Comparison of ENCODE assay signal across 22 cellular contexts in genomic region chr2:182067393-182067792, GRCh38.
"Had no signal": no experiment of that assay in that cellular context is flagged by ENCODE, and none has a peak within 500 bp of the region (broad histone marks: within the 10 kb centered on the region; RNA-seq: fewer than 3 reads in every experiment).

No MANE protein-coding gene starts in this region.

- DNase-seq: activated CD4-positive, alpha-beta T cell treated with anti-CD3 and anti-CD28 coated beads for 36 hours; activated CD4-positive, CD25-positive, alpha-beta regulatory T cell; activated CD8-positive, alpha-beta memory T cell treated with anti-CD3 and anti-CD28 coated beads, Interleukin-2, amount 10 ng/mL, durations not matched to agents 7 days and 5 days; activated CD8-positive, alpha-beta T cell treated with anti-CD3 and anti-CD28 coated beads, Interleukin-2, amount 10 ng/mL, durations not matched to agents 7 days and 5 days; activated naive CD8-positive, alpha-beta T cell treated with anti-CD3 and anti-CD28 coated beads, Interleukin-2, amount 50 U/mL, for 24 hours; activated T-cell treated with anti-CD3 and anti-CD28 coated beads, Interleukin-2, amount 50 U/mL, for 48 hours; amygdala; caudate nucleus; endodermal cell; heart right ventricle; kidney glomerular epithelial cell; midbrain; naive thymus-derived CD4-positive, alpha-beta T cell; ovary; right lobe of liver; stimulated activated CD4-positive, alpha-beta T cell treated with anti-CD3 and anti-CD28 coated beads, Interleukin-12 subunit alpha, Interleukin-12 subunit beta, amount 100 ng/mL, for 4 hours; stimulated activated CD4-positive, alpha-beta T cell treated with anti-CD3 and anti-CD28 coated beads, Interleukin-4, amount 100 ng/mL, for 1 hour; stimulated activated naive CD8-positive, alpha-beta T cell treated with anti-CD3 and anti-CD28 coated beads, Interleukin-15, Interleukin-2, amounts not matched to agents 100 U/mL and 50 U/mL, for 24 hours; testis; uterus had no signal

- H3K27me3 ChIP-seq: foreskin keratinocyte, heart right ventricle, ovary, right lobe of liver, testis, uterus had no signal

- H3K4me1 ChIP-seq: testis, uterus had no signal

- H3K27ac ChIP-seq: foreskin keratinocyte, ovary, right lobe of liver, testis had no signal

- H3K36me3 ChIP-seq: heart right ventricle, ovary, right lobe of liver, uterus had no signal

- H3K4me3 ChIP-seq: heart right ventricle, ovary, right lobe of liver, testis, uterus had no signal

- H3K9me3 ChIP-seq: heart right ventricle, ovary, right lobe of liver, testis, uterus had no signal

- ATAC-seq: activated CD4-positive, alpha-beta T cell treated with anti-CD3 and anti-CD28 coated beads for 36 hours; activated CD8-positive, alpha-beta memory T cell treated with anti-CD3 and anti-CD28 coated beads, Interleukin-2, amount 10 ng/mL, durations not matched to agents 7 days and 5 days; activated CD8-positive, alpha-beta T cell treated with anti-CD3 and anti-CD28 coated beads, Interleukin-2, amount 10 ng/mL, durations not matched to agents 7 days and 5 days; activated naive CD8-positive, alpha-beta T cell treated with anti-CD3 and anti-CD28 coated beads, Interleukin-2, amount 50 U/mL, for 24 hours; esophagus mucosa; naive thymus-derived CD4-positive, alpha-beta T cell; stimulated activated naive CD8-positive, alpha-beta T cell treated with anti-CD3 and anti-CD28 coated beads, Interleukin-15, Interleukin-2, amounts not matched to agents 100 U/mL and 50 U/mL, for 24 hours had no signal
